Comparison of ENCODE assay signal across 28 cellular contexts in genomic region chr14:76232782-76233181, GRCh38.
"Had no signal": no experiment of that assay in that cellular context is flagged by ENCODE, and none has a peak within 500 bp of the region (broad histone marks: within the 10 kb centered on the region; RNA-seq: fewer than 3 reads in every experiment).

No MANE protein-coding gene starts in this region.

- H3K4me3 ChIP-seq: colonic mucosa, coronary artery, dorsolateral prefrontal cortex, esophagus squamous epithelium, gastrocnemius medialis, gastroesophageal sphincter, heart left ventricle, heart right ventricle had no signal

- H3K9me3 ChIP-seq: colonic mucosa, gastrocnemius medialis had no signal

- H3K36me3 ChIP-seq: colonic mucosa, esophagus squamous epithelium, gastrocnemius medialis, heart left ventricle, heart right ventricle had no signal

- H3K4me3 Mint-ChIP-seq: dendritic cell treated with granulocyte-macrophage colony-stimulating factor and Interleukin-4, amounts not matched to agents 40 ng/mL and 50 ng/mL, for 4 days; effector memory CD8-positive, alpha-beta T cell; endodermal cell had no signal

- H3K27me3 Mint-ChIP-seq: dendritic cell treated with granulocyte-macrophage colony-stimulating factor and Interleukin-4, amounts not matched to agents 40 ng/mL and 50 ng/mL, for 4 days had no signal

- ATAC-seq: effector memory CD8-positive, alpha-beta T cell; esophagus mucosa; foreskin keratinocyte; gastrocnemius medialis; gastroesophageal sphincter; heart left ventricle; heart right ventricle had no signal

- H3K27ac Mint-ChIP-seq: dendritic cell treated with granulocyte-macrophage colony-stimulating factor and Interleukin-4, amounts not matched to agents 40 ng/mL and 50 ng/mL, for 4 days; effector memory CD8-positive, alpha-beta T cell; endodermal cell had no signal

- H3K9me3 Mint-ChIP-seq: dendritic cell treated with granulocyte-macrophage colony-stimulating factor and Interleukin-4, amounts not matched to agents 40 ng/mL and 50 ng/mL, for 4 days; effector memory CD8-positive, alpha-beta T cell had no signal

- H3K4me1 ChIP-seq: colonic mucosa, esophagus squamous epithelium, foreskin keratinocyte, gastrocnemius medialis, gastroesophageal sphincter, heart left ventricle, heart right ventricle had no signal

- H3K4me1 Mint-ChIP-seq: endodermal cell had no signal

- DNase-seq: colonic mucosa; cortex of kidney; dermis blood vessel endothelial cell; dorsolateral prefrontal cortex; effector CD4-positive, alpha-beta T cell; effector CD8-positive, alpha-beta T cell; effector memory CD4-positive, alpha-beta T cell; effector memory CD8-positive, alpha-beta T cell; endodermal cell; erythroblast; esophagus squamous epithelium; foreskin fibroblast; foreskin keratinocyte; foreskin melanocyte; gastrocnemius medialis; glutamatergic neuron; head of caudate nucleus; heart left ventricle; heart right ventricle had no signal

- H3K27ac ChIP-seq: colonic mucosa, coronary artery, dorsolateral prefrontal cortex, epithelial cell of prostate, esophagus squamous epithelium, foreskin keratinocyte, gastrocnemius medialis, gastroesophageal sphincter, heart left ventricle, heart right ventricle had no signal

- FAIRE-seq: colon, endometrium, endothelial cell of umbilical vein, frontal cortex had no signal

- H3K27me3 ChIP-seq: colonic mucosa, dorsolateral prefrontal cortex, esophagus squamous epithelium, foreskin keratinocyte, gastrocnemius medialis, gastroesophageal sphincter, heart left ventricle, heart right ventricle had no signal
